Comparison of ENCODE assay signal across 11 cellular contexts in the genomic region with DNA sequence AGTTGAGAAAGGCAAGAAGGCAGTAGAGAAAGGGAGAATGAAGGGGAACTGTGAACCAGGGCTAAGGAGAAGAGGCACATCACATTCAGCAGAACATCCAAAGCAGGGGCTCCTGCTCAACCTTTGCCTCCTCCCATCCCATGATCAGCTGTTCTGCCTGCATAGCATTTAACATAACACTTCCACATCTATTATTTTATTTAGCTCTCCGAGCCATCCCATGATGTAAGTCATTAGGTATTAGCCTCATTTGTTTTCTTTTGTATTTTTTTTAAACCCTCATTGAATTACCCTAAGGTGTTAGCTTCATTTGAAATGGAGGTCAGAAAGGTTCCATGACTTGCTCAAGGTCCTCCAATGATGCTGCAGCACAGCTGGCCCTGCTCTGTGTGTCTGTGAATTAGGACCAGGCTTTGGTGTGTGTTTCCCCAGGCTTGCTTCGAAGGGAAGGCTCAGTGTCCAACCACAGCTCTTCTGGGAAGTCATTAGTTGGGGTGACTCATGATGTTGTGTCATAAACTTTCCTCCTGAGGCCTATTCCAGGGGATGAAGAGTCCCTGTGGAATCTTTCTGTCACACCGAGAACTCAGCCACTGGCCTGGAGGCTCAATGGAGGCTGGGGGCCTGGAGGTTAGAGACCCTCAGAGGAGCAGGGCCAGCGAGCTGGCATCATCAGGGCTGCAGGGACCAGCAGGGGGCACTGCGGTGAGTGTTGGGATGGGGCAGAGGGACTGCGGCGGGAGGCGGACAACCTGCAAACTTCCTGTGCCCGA. TPM values are rescaled to one million over a fixed set of nuclear protein-coding genes. Genes with fewer than 3 reads are reported as not detected.
DNase-seq lines count a peak whose midpoint lies in the region; ATAC-seq and TF ChIP-seq lines count a peak whose summit lies in the region.
"Had no signal": no experiment of that assay in that cellular context is flagged by ENCODE, and none has a peak within 500 bp of the region (broad histone marks: within the 10 kb centered on the region; RNA-seq: fewer than 3 reads in every experiment).

No MANE protein-coding gene starts in this region.

- no peaks in the 10 kb centered on the region for H3K9me2 ChIP-seq in OCI-LY7 (ENCODE audit: insufficient read depth, low read length)

- H3K79me2 ChIP-seq in OCI-LY7 (ENCODE audit: insufficient read depth, low read depth, low read length): no peaks in the 10 kb centered on the region

- H2AFZ ChIP-seq in OCI-LY7 (ENCODE audit: low read length): no peak overlapping the region; the same call in 1 of the 2 replicates

- TF ChIP-seq CTCF in OCI-LY7 (conservative IDR thresholded peaks at IDR 0.05; ENCODE audit: low read length) (peak; percentile 85), esophagus squamous epithelium (IDR thresholded peaks at IDR 0.05) (peak in 1 of 6 experiments; percentile 20)

- ATAC-seq in HG02642 (IDR thresholded peaks at IDR 0.05; ENCODE audit: poor library complexity, unreplicated experiment) (no peak), HG02623 (IDR thresholded peaks at IDR 0.05; ENCODE audit: unreplicated experiment) (no peak)
- ATAC-seq: T-cell had no signal

- intact Hi-C loops in OCI-LY7 (cut with micrococcal nuclease; ENCODE audit: unreplicated experiment): no loop called here
- intact Hi-C loops in esophagus squamous epithelium (cut with DNase I): no loop called here

- peaks cover 21% of the 10 kb centered on the region for H3K4me1 ChIP-seq in OCI-LY7 (ENCODE audit: insufficient read depth, low read length, poor library complexity, severe bottlenecking)
- peaks cover 0 to 13% (median 0%) of the 10 kb centered on the region in 3 donors for H3K4me1 ChIP-seq in esophagus squamous epithelium

- no TSS peak for BruUV-seq in OCI-LY7 (replicated peaks; lab: Mats Ljungman, UMichigan)

- H3K9me3 ChIP-seq in OCI-LY7 (ENCODE audit: low read length): no peaks in the 10 kb centered on the region
- no peaks in the 10 kb centered on the region for H3K9me3 ChIP-seq in esophagus squamous epithelium
- H3K9me3 ChIP-seq: tibial artery had no signal

- POLR2A ChIA-PET in OCI-LY7 (lab: Charles Lee): interaction anchor here (1.1 to 2.2 kb wide), 3 partner anchors 11 to 92 kb away, joined by 3 to 6 read pairs (median 4); no protein-coding TSS in a partner anchor

- CTCF ChIA-PET in OCI-LY7 (lab: Charles Lee; ENCODE audit: unreplicated experiment): interaction anchor here (0.7 to 1.3 kb wide), 5 partner anchors 63 to 97 kb away, joined by 3 to 6 read pairs (median 3); no protein-coding TSS in a partner anchor

- TF ChIP-seq POLR2A in erythroblast (IDR thresholded peaks at IDR 0.05; ENCODE audit: low read length) (no peak), esophagus squamous epithelium (IDR thresholded peaks at IDR 0.05) (no peak)

- 55 to 65% methylated on average over 7 to 8 of the region's 9 CpGs for WGBS in esophagus squamous epithelium, 2 donors

- H3K36me3 ChIP-seq in OCI-LY7 (ENCODE audit: insufficient read depth, low read length) (no peaks in the 10 kb centered on the region), esophagus squamous epithelium (no peaks in the 10 kb centered on the region)
- H3K36me3 ChIP-seq: tibial artery had no signal

- H3K4me2 ChIP-seq in OCI-LY7 (ENCODE audit: low read length): no peak overlapping the region

- DNase-seq in activated CD4-positive, alpha-beta T cell treated with anti-CD3 and anti-CD28 coated beads for 48 hours: peak; percentile 25
- no peak for DNase-seq in activated CD4-positive, alpha-beta T cell treated with anti-CD3 and anti-CD28 coated beads, Interleukin-2, amount 50 U/mL, for 4 hours
- DNase-seq in OCI-LY7 (ENCODE audit: low spot score) (peak; percentile 41), erythroblast (lab: John Stamatoyannopoulos, UW) (peak; percentile 14 to 36), smooth muscle cell of the brain vasculature (ENCODE audit: low read depth, low spot score) (peak; percentile 15), esophagus squamous epithelium (lab: John Stamatoyannopoulos, UW) (no peak)
- DNase-seq: CD4-positive, CD25-positive, alpha-beta regulatory T cell had no signal

- H3K27me3 ChIP-seq in esophagus squamous epithelium: peaks cover 0 to 5% (median 0%) of the 10 kb centered on the region in 4 donors
- H3K27me3 ChIP-seq: tibial artery had no signal

- no peaks in the 10 kb centered on the region for H4K20me1 ChIP-seq in OCI-LY7 (ENCODE audit: insufficient read depth, low read length)

- H3K27ac ChIP-seq in OCI-LY7 (ENCODE audit: low read depth, low read length, poor library complexity, severe bottlenecking): no peak overlapping the region
- peak overlapping the region in 1 of 4 donors; percentile 21 for H3K27ac ChIP-seq in esophagus squamous epithelium
- H3K27ac ChIP-seq: tibial artery had no signal

- H3K4me3 ChIP-seq in OCI-LY7 (ENCODE audit: low read depth, low read length, poor library complexity, severe bottlenecking) (no peak overlapping the region), esophagus squamous epithelium (no peak overlapping the region)
- H3K4me3 ChIP-seq: tibial artery had no signal

RNA-seq across cellular contexts. Expression of a gene that starts 16.5 kb away (rescaled TPM):
- total RNA-seq in OCI-LY7 (2014; rRNA removed; shearing (Covaris generic)): not detected in 2 replicates
- total RNA-seq in OCI-LY7 (2022): not detected in 2 replicates
- under 1 TPM in 2 of 4 donors, not detected in 2; 0.19 to 0.32 TPM for total RNA-seq in esophagus squamous epithelium
- total RNA-seq: CD4-positive, CD25-positive, alpha-beta regulatory T cell; T-cell had no signal

RNA-seq across cellular contexts. Expression of a gene that starts 34.1 kb away (rescaled TPM):
- total RNA-seq in OCI-LY7 (2014; rRNA removed; shearing (Covaris generic)): 215 and 221 TPM in 2 replicates
- total RNA-seq in OCI-LY7 (2022) (223 and 231 TPM in 2 replicates), esophagus squamous epithelium (100 to 1,000 TPM; 129 to 210 (median 157) TPM)

Comparison
In these comparisons a context has a peak if more than half of its experiments do, and no peak if none do; other contexts are left out.
1. DNase-seq: peak in activated CD4-positive, alpha-beta T cell treated with anti-CD3 and anti-CD28 coated beads for 48 hours (single experiment), OCI-LY7 (single experiment), erythroblast (2 of 2) and smooth muscle cell of the brain vasculature (single experiment); none in activated CD4-positive, alpha-beta T cell treated with anti-CD3 and anti-CD28 coated beads, Interleukin-2, amount 50 U/mL, for 4 hours (0 of 2) and esophagus squamous epithelium (single experiment).